14 cellular contexts compared by ENCODE assay signal in genomic region chr5:134574521-134574920, GRCh38. TPM values are rescaled to one million over a fixed set of nuclear protein-coding genes. Genes with fewer than 3 reads are reported as not detected.
DNase-seq lines count a peak whose midpoint lies in the region; ATAC-seq, FAIRE-seq and TF ChIP-seq lines count a peak whose summit lies in the region.
"Had no signal": no experiment of that assay in that cellular context is flagged by ENCODE, and none has a peak within 500 bp of the region (broad histone marks: within the 10 kb centered on the region; RNA-seq: fewer than 3 reads in every experiment).

No MANE protein-coding gene starts in this region.

- BruUV-seq in MCF 10A (replicated peaks; lab: Mats Ljungman, UMichigan) (no TSS peak), mammary epithelial cell (replicated peaks; lab: Mats Ljungman, UMichigan) (no TSS peak), GM12878 (replicated peaks; lab: Mats Ljungman, UMichigan) (TSS peak; percentile 24)

- POLR2A ChIA-PET in MCF 10A (lab: Yijun Ruan, JAX) (interaction anchor here (0.7 to 0.9 kb wide), 3 partner anchors 14 to 239 kb away, joined by 3 to 4 read pairs (median 3); no protein-coding TSS in a partner anchor), GM12878 (lab: Charles Lee) (interaction anchor here (0.5 kb wide), 1 partner anchor 437 kb away, joined by 7 read pairs; no protein-coding TSS in a partner anchor)

- H3K4me2 ChIP-seq in mammary epithelial cell (ENCODE audit: insufficient read depth, low read depth, low read length) (no peak overlapping the region), GM12878 (ENCODE audit: control insufficient read depth, insufficient read depth) (no peak overlapping the region)

- 98% methylated on average over 4 of the region's 4 CpGs for WGBS in mammary epithelial cell (ENCODE audit: low coverage, missing lambda C conversion rate)
- WGBS in GM12878 (ENCODE audit: insufficient coverage, insufficient replicate concordance, low lambda C conversion rate, missing lambda C conversion rate), result 84% methylated on average over 4 of the region's 4 CpGs

- H3K27ac ChIP-seq in mammary epithelial cell (ENCODE audit: insufficient read depth, low read depth, low read length) (no peak overlapping the region), GM12878 (ENCODE audit: control insufficient read depth, insufficient read depth) (no peak overlapping the region), colonic mucosa (no peak overlapping the region)

- DNase-seq in MCF 10A (ENCODE audit: unreplicated experiment) (no peak), mammary epithelial cell (no peak), GM12878 (ENCODE audit: low read depth, low spot score) (no peak), left ventricle myocardium superior (peak; percentile 65), colonic mucosa (no peak), HuH-7 (ENCODE audit: low spot score) (no peak)
- DNase-seq in effector CD4-positive, alpha-beta T cell, result no peak
- DNase-seq: activated CD4-positive, alpha-beta T cell treated with anti-CD3 and anti-CD28 coated beads, Interleukin-2, amount 10 ng/mL, durations not matched to agents 24 days and 14 days; activated T-cell treated with anti-CD3 and anti-CD28 coated beads, Interleukin-2, amount 50 U/mL, for 1 hour; NCI-H1694; NCI-H446 had no signal

- H3K4me3 ChIP-seq in mammary epithelial cell (replicated peaks in 1 of 3; ENCODE audit: insufficient read depth in 1 of 3, low read depth in 2 of 3, low read length in 3 of 3), result no peak overlapping the region
- no peak overlapping the region for H3K4me3 ChIP-seq in GM12878
- H3K4me3 ChIP-seq in colonic mucosa, result no peak overlapping the region

- no peak overlapping the region for H3K4me3 Mint-ChIP-seq in MCF 10A (ENCODE audit: unreplicated experiment)
- H3K4me3 Mint-ChIP-seq in stimulated activated memory B cell treated with anti-CD40 and anti-IgM and Interleukin-4, amounts not matched to agents 10 μg/mL and 1 μg/mL and 100 μg/mL, for 72 hours, result no peak overlapping the region
- H3K4me3 Mint-ChIP-seq: activated CD4-positive, alpha-beta T cell treated with anti-CD3 and anti-CD28 coated beads, Interleukin-2, amount 10 ng/mL, durations not matched to agents 24 days and 14 days; nephron had no signal

- peaks cover 98% of the 10 kb centered on the region for H3K36me3 Mint-ChIP-seq in MCF 10A (ENCODE audit: insufficient read depth, unreplicated experiment)
- peaks cover 92% of the 10 kb centered on the region for H3K36me3 Mint-ChIP-seq in stimulated activated memory B cell treated with anti-CD40 and anti-IgM and Interleukin-4, amounts not matched to agents 10 μg/mL and 1 μg/mL and 100 μg/mL, for 72 hours

- peaks cover 2% of the 10 kb centered on the region for H3K79me2 ChIP-seq in mammary epithelial cell (ENCODE audit: insufficient read depth, low read length)
- no peaks in the 10 kb centered on the region for H3K79me2 ChIP-seq in GM12878 (ENCODE audit: control insufficient read depth, insufficient read depth, low read length)

- FAIRE-seq in GM12878 (lab: Jason Lieb, UNC), result no peak
- FAIRE-seq: colon had no signal

- H3K9ac ChIP-seq in mammary epithelial cell (ENCODE audit: insufficient read depth, low read length) (no peak overlapping the region), GM12878 (ENCODE audit: control insufficient read depth, insufficient read depth, low read length) (no peak overlapping the region), colonic mucosa (ENCODE audit: low read depth in 2 of 2, low read length in 2 of 2) (no peak overlapping the region)

- H2AFZ ChIP-seq in mammary epithelial cell (ENCODE audit: low read depth, low read length) (no peak overlapping the region), GM12878 (ENCODE audit: control insufficient read depth, low read depth, low read length) (no peak overlapping the region)

- H3K36me3 ChIP-seq in mammary epithelial cell (ENCODE audit: insufficient read depth, low read length), result peaks cover 11% of the 10 kb centered on the region
- H3K36me3 ChIP-seq in GM12878 (ENCODE audit: control insufficient read depth in 2 of 2, insufficient read depth in 2 of 2, low read length in 1 of 2), result peaks cover 31 to 68% of the 10 kb centered on the region in 2 experiments; a peak in 3 of 4 replicates
- H3K36me3 ChIP-seq in colonic mucosa, result peaks cover 29% of the 10 kb centered on the region

- H3K27ac Mint-ChIP-seq in MCF 10A (ENCODE audit: low read depth, unreplicated experiment), result peak overlapping the region; percentile 70
- H3K27ac Mint-ChIP-seq in stimulated activated memory B cell treated with anti-CD40 and anti-IgM and Interleukin-4, amounts not matched to agents 10 μg/mL and 1 μg/mL and 100 μg/mL, for 72 hours, result peak overlapping the region; percentile 28
- H3K27ac Mint-ChIP-seq: activated CD4-positive, alpha-beta T cell treated with anti-CD3 and anti-CD28 coated beads, Interleukin-2, amount 10 ng/mL, durations not matched to agents 24 days and 14 days; nephron had no signal

- H3K9me3 ChIP-seq in mammary epithelial cell (replicated peaks; ENCODE audit: insufficient read depth, low read length), result no peaks in the 10 kb centered on the region
- no peaks in the 10 kb centered on the region for H3K9me3 ChIP-seq in GM12878 (replicated peaks; ENCODE audit: control insufficient read depth, insufficient read depth, low read length)
- no peaks in the 10 kb centered on the region for H3K9me3 ChIP-seq in colonic mucosa

- TF ChIP-seq RAD21 in GM12878 (IDR thresholded peaks at IDR 0.05; ENCODE audit: insufficient read depth, low read depth, low read length), result no peak

- no peak for TF ChIP-seq POLR2A in GM12878 (IDR thresholded peaks at IDR 0.05; ENCODE audit: low read depth, low read length)

- H3K27me3 Mint-ChIP-seq in MCF 10A (ENCODE audit: insufficient read depth, unreplicated experiment), result no peaks in the 10 kb centered on the region
- no peaks in the 10 kb centered on the region for H3K27me3 Mint-ChIP-seq in stimulated activated memory B cell treated with anti-CD40 and anti-IgM and Interleukin-4, amounts not matched to agents 10 μg/mL and 1 μg/mL and 100 μg/mL, for 72 hours
- H3K27me3 Mint-ChIP-seq: activated CD4-positive, alpha-beta T cell treated with anti-CD3 and anti-CD28 coated beads, Interleukin-2, amount 10 ng/mL, durations not matched to agents 24 days and 14 days had no signal

- H3K4me1 Mint-ChIP-seq in MCF 10A (ENCODE audit: insufficient read depth, unreplicated experiment), result peaks cover 36% of the 10 kb centered on the region
- peaks cover 68% of the 10 kb centered on the region for H3K4me1 Mint-ChIP-seq in stimulated activated memory B cell treated with anti-CD40 and anti-IgM and Interleukin-4, amounts not matched to agents 10 μg/mL and 1 μg/mL and 100 μg/mL, for 72 hours

- dilution Hi-C loops in mammary epithelial cell (cut with HindIII; ENCODE audit: low sequenced_read_pairs), result no loop called here

- ATAC-seq in GM12878, result no peak
- ATAC-seq in left ventricle myocardium superior, result peak; percentile 78
- no peak for ATAC-seq in stimulated activated memory B cell treated with anti-CD40 and anti-IgM and Interleukin-4, amounts not matched to agents 10 μg/mL and 1 μg/mL and 100 μg/mL, for 72 hours

- peaks cover 10% of the 10 kb centered on the region for H3K4me1 ChIP-seq in mammary epithelial cell (ENCODE audit: insufficient read depth, low read length)
- H3K4me1 ChIP-seq in GM12878 (ENCODE audit: control insufficient read depth, insufficient read depth, low read length), result no peaks in the 10 kb centered on the region
- no peaks in the 10 kb centered on the region for H3K4me1 ChIP-seq in colonic mucosa

- H3K27me3 ChIP-seq in mammary epithelial cell (ENCODE audit: insufficient read depth, low read length), result no peaks in the 10 kb centered on the region
- H3K27me3 ChIP-seq in GM12878 (replicated peaks in 1 of 2; ENCODE audit: control insufficient read depth in 2 of 2, insufficient read depth in 2 of 2, low read length in 1 of 2), result no peaks in the 10 kb centered on the region
- no peaks in the 10 kb centered on the region for H3K27me3 ChIP-seq in colonic mucosa

- CTCF ChIA-PET in MCF 10A (lab: Yijun Ruan, JAX), result interaction anchor here (0.5 to 1.5 kb wide), 6 partner anchors 13 to 231 kb away, joined by 3 to 7 read pairs (median 4); partner anchors contain the start of gene CDKN2AIPNL
- CTCF ChIA-PET in mammary epithelial cell (lab: Charles Lee; ENCODE audit: low non-redundant PET), result no interaction called here
- CTCF ChIA-PET in GM12878 (lab: Yijun Ruan, JAX), result interaction anchor here (1.2 to 1.7 kb wide), 5 partner anchors 29 to 271 kb away, joined by 3 to 8 read pairs (median 3); no protein-coding TSS in a partner anchor

- RAD21 ChIA-PET in GM12878 (lab: Charles Lee; ENCODE audit: unreplicated experiment), result interaction anchor here (1.1 kb wide), 1 partner anchor 163 kb away, joined by 3 read pairs; the partner anchor contains the start of gene CDKN2AIPNL

- SMC1A ChIA-PET in GM12878 (lab: Charles Lee; ENCODE audit: uncharacterized antibody, unreplicated experiment), result interaction anchor here (1.0 to 1.8 kb wide), 5 partner anchors 18 to 271 kb away, joined by 3 to 8 read pairs (median 3); no protein-coding TSS in a partner anchor

- no peaks in the 10 kb centered on the region for H3K9me3 Mint-ChIP-seq in MCF 10A (ENCODE audit: unreplicated experiment)
- H3K9me3 Mint-ChIP-seq in stimulated activated memory B cell treated with anti-CD40 and anti-IgM and Interleukin-4, amounts not matched to agents 10 μg/mL and 1 μg/mL and 100 μg/mL, for 72 hours, result no peaks in the 10 kb centered on the region
- H3K9me3 Mint-ChIP-seq: activated CD4-positive, alpha-beta T cell treated with anti-CD3 and anti-CD28 coated beads, Interleukin-2, amount 10 ng/mL, durations not matched to agents 24 days and 14 days; nephron had no signal

- no peak for TF ChIP-seq EP300 in GM12878 (IDR thresholded peaks at IDR 0.05; ENCODE audit: borderline replicate concordance in 1 of 2, control insufficient read depth in 1 of 2, low read depth in 2 of 2, low read length in 2 of 2)

- TF ChIP-seq CTCF in MCF 10A (IDR thresholded peaks at IDR 0.05; ENCODE audit: unreplicated experiment) (no peak), mammary epithelial cell (conservative IDR thresholded peaks at IDR 0.05 in 1 of 2, IDR thresholded peaks at IDR 0.05 in 1 of 2; ENCODE audit: extremely low read depth in 1 of 2, insufficient read depth in 1 of 2, low read depth in 1 of 2, low read length in 2 of 2) (no peak), GM12878 (IDR thresholded peaks at IDR 0.05 in 2 of 3, conservative IDR thresholded peaks at IDR 0.05 in 1 of 3; ENCODE audit: control insufficient read depth in 2 of 3, extremely low read depth in 1 of 3, insufficient read depth in 1 of 3, low read depth in 3 of 3, low read length in 3 of 3) (no peak), colonic mucosa (IDR thresholded peaks at IDR 0.05) (no peak)

- H4K20me1 ChIP-seq in mammary epithelial cell (ENCODE audit: insufficient read depth, low read length) (no peaks in the 10 kb centered on the region), GM12878 (ENCODE audit: control insufficient read depth, insufficient read depth) (no peaks in the 10 kb centered on the region)

- in situ Hi-C loops in mammary epithelial cell (cut with MboI; ENCODE audit: low sequenced_read_pairs in 2 of 2), result no loop called here
- in situ Hi-C loops in GM12878 (cut with MboI), result no loop called here

- intact Hi-C loops in MCF 10A (cut with micrococcal nuclease) (loop anchor here (10.0 kb wide), 1 partner anchor 630 kb away; no protein-coding TSS in a partner anchor), mammary epithelial cell (cut with micrococcal nuclease) (no loop called here), GM12878 (cut with micrococcal nuclease; ENCODE audit: unreplicated experiment) (no loop called here), left ventricle myocardium superior (cut with micrococcal nuclease) (no loop called here), colonic mucosa (cut with DNase I) (loop anchor here (10.0 kb wide), 1 partner anchor 170 kb away; no protein-coding TSS in a partner anchor)

RNA-seq across cellular contexts. Expression of gene JADE2, which starts 49.1 kb away (rescaled TPM):
- total RNA-seq in MCF 10A (2022) (104 and 138 TPM in 2 replicates), mammary epithelial cell (10 to 100 TPM; 41.2 to 49.6 TPM), GM12878 (2014; rRNA removed) (35.9 and 40.0 TPM in 2 replicates), GM12878 (2014; rRNA removed; fragmentation: Illumina TruSeq; extraction: Trizol) (19.9 and 23.6 TPM in 2 replicates), GM12878 (2021) (66.1 and 67.0 TPM in 2 replicates), left ventricle myocardium superior (28.7 TPM), colonic mucosa (10 to 100 TPM; 24.1 to 33.3 TPM)
- polyA plus RNA-seq in mammary epithelial cell (23.5 TPM), GM12878 (2011; rRNA removed) (18.7 and 31.5 TPM in 2 replicates), GM12878 (2014; fragmentation: Illumina TruSeq; extraction: Trizol) (11.3 and 21.2 TPM in 2 replicates), GM12878 (2014; fragmentation: Nextera tagmentation; extraction: Ambion mirVana) (1 to 10 TPM; 1.5 to 2.3 TPM), GM12878 (2014; rRNA removed) (35.3 and 46.9 TPM in 2 replicates), GM12878 (2016; fragmentation: Nextera tagmentation; extraction: Ambion mirVana) (10 to 100 TPM; 13.1 to 15.6 TPM)
- polyA minus RNA-seq in mammary epithelial cell, result 50.6 TPM
- total RNA-seq in GM12878 (2013; cell fraction: nucleolus; rRNA removed), result 71.9 and 78.0 TPM in 2 replicates
- 9.3 TPM for polyA plus RNA-seq in GM12878 (2011; ENCODE audit: low read depth)
- 32.4 and 44.8 TPM in 2 replicates for polyA plus RNA-seq in GM12878 (2011; cell fraction: cytosol; rRNA removed)
- 47.8 and 58.6 TPM in 2 replicates for polyA plus RNA-seq in GM12878 (2011; cell fraction: nucleus; rRNA removed)
- polyA plus RNA-seq in GM12878 (2012), result 22.9 and 26.2 TPM in 2 replicates
- polyA minus RNA-seq in GM12878 (2011; rRNA and poly(A)+ RNA removed), result 47.3 and 68.9 TPM in 2 replicates
- polyA minus RNA-seq in GM12878 (2011; cell fraction: cytosol; rRNA and poly(A)+ RNA removed), result 22.5 and 26.8 TPM in 2 replicates
- polyA minus RNA-seq in GM12878 (2011; cell fraction: nucleus; rRNA and poly(A)+ RNA removed), result 21.9 and 35.7 TPM in 2 replicates

RNA-seq across cellular contexts. Expression of gene SAR1B, which starts 58.1 kb away (rescaled TPM):
- total RNA-seq in MCF 10A (2022) (104 and 116 TPM in 2 replicates), mammary epithelial cell (10 to 100 TPM; 45.2 to 54.2 TPM), GM12878 (2014; rRNA removed) (24.5 and 27.9 TPM in 2 replicates), GM12878 (2014; rRNA removed; fragmentation: Illumina TruSeq; extraction: Trizol) (23.7 and 25.6 TPM in 2 replicates), GM12878 (2021) (32.7 and 36.2 TPM in 2 replicates), left ventricle myocardium superior (84.7 TPM), colonic mucosa (100 to 1,000 TPM in 1 of 2 donors, 10 to 100 TPM in 1; 85.0 to 106 TPM)
- polyA plus RNA-seq in mammary epithelial cell (33.7 TPM), GM12878 (2011; rRNA removed) (55.1 and 96.6 TPM in 2 replicates), GM12878 (2014; fragmentation: Illumina TruSeq; extraction: Trizol) (34.3 and 51.3 TPM in 2 replicates), GM12878 (2014; fragmentation: Nextera tagmentation; extraction: Ambion mirVana) (100 to 1,000 TPM; 101 to 156 TPM), GM12878 (2014; rRNA removed) (29.8 and 31.7 TPM in 2 replicates), GM12878 (2016; fragmentation: Nextera tagmentation; extraction: Ambion mirVana) (10 to 100 TPM; 86.2 to 88.8 TPM)
- polyA minus RNA-seq in mammary epithelial cell, result 47.7 TPM
- 32.4 and 37.5 TPM in 2 replicates for total RNA-seq in GM12878 (2013; cell fraction: nucleolus; rRNA removed)
- polyA plus RNA-seq in GM12878 (2011; ENCODE audit: low read depth), result 17.8 TPM
- polyA plus RNA-seq in GM12878 (2011; cell fraction: cytosol; rRNA removed), result 16.0 and 17.1 TPM in 2 replicates
- polyA plus RNA-seq in GM12878 (2011; cell fraction: nucleus; rRNA removed), result 18.8 and 22.3 TPM in 2 replicates
- polyA plus RNA-seq in GM12878 (2012), result 18.3 and 25.1 TPM in 2 replicates
- polyA minus RNA-seq in GM12878 (2011; rRNA and poly(A)+ RNA removed), result 24.2 and 52.4 TPM in 2 replicates
- polyA minus RNA-seq in GM12878 (2011; cell fraction: cytosol; rRNA and poly(A)+ RNA removed), result 15.8 and 18.3 TPM in 2 replicates
- polyA minus RNA-seq in GM12878 (2011; cell fraction: nucleus; rRNA and poly(A)+ RNA removed), result 8.0 and 12.4 TPM in 2 replicates

Comparison
In these comparisons a context has a peak if more than half of its experiments do, and no peak if none do; other contexts are left out.
1. intact Hi-C loops: an anchor here in MCF 10A (10.0 kb wide) and colonic mucosa (10.0 kb wide); none called in mammary epithelial cell, GM12878 and left ventricle myocardium superior.